32 cellular contexts compared by ENCODE assay signal in genomic region chr6:9252784-9253183, GRCh38.
DNase-seq lines count a peak whose midpoint lies in the region; ATAC-seq and TF ChIP-seq lines count a peak whose summit lies in the region.
"Had no signal": no experiment of that assay in that cellular context is flagged by ENCODE, and none has a peak within 500 bp of the region (broad histone marks: within the 10 kb centered on the region; RNA-seq: fewer than 3 reads in every experiment).

No MANE protein-coding gene starts in this region.

- no peak overlapping the region for H2BK5ac ChIP-seq in trophoblast cell (ENCODE audit: low read depth, low read length, poor library complexity)

- H4K91ac ChIP-seq in trophoblast cell (ENCODE audit: low read depth, low read length) = no peak overlapping the region

- no peaks in the 10 kb centered on the region for H3K27me3 ChIP-seq in SK-N-SH (ENCODE audit: insufficient read depth)
- no peaks in the 10 kb centered on the region for H3K27me3 ChIP-seq in WERI-Rb-1 (ENCODE audit: insufficient read depth, low read depth, severe bottlenecking)
- H3K27me3 ChIP-seq in trophoblast cell (ENCODE audit: insufficient read depth, low read length) = no peaks in the 10 kb centered on the region
- H3K27me3 ChIP-seq in BE2C = no peaks in the 10 kb centered on the region
- no peaks in the 10 kb centered on the region for H3K27me3 ChIP-seq in naive thymus-derived CD4-positive, alpha-beta T cell (ENCODE audit: control insufficient read depth in 2 of 2, insufficient read depth in 2 of 2, low read length in 2 of 2)
- H3K27me3 ChIP-seq: sigmoid colon had no signal

- TF ChIP-seq EP300 in SK-N-SH (IDR thresholded peaks at IDR 0.05; ENCODE audit: borderline replicate concordance in 1 of 2, low read depth in 1 of 2, low read length in 1 of 2) = no peak

- H3K4me3 ChIP-seq in SK-N-SH (ENCODE audit: low read depth in 2 of 2, low read length in 1 of 2) (no peak overlapping the region), WERI-Rb-1 (ENCODE audit: low read depth, low read length) (no peak overlapping the region), trophoblast cell (ENCODE audit: low read depth, low read length) (no peak overlapping the region), BE2C (ENCODE audit: low read depth, low read length) (no peak overlapping the region)
- H3K4me3 ChIP-seq in naive thymus-derived CD4-positive, alpha-beta T cell (ENCODE audit: low read length) = no peak overlapping the region
- H3K4me3 ChIP-seq: prostate gland, sigmoid colon, SK-N-MC had no signal

- no peaks in the 10 kb centered on the region for H3K9me2 ChIP-seq in SK-N-SH

- no peaks in the 10 kb centered on the region for H3F3A ChIP-seq in SK-N-SH (replicated peaks; ENCODE audit: insufficient read depth)

- H3K14ac ChIP-seq in trophoblast cell (ENCODE audit: low read length) = no peak overlapping the region

- no peak overlapping the region for H3K27ac Mint-ChIP-seq in naive thymus-derived CD4-positive, alpha-beta T cell
- H3K27ac Mint-ChIP-seq: activated CD8-positive, alpha-beta T cell treated with anti-CD3 and anti-CD28 coated beads, Interleukin-2, amount 10 ng/mL, durations not matched to agents 7 days and 5 days; activated naive CD8-positive, alpha-beta T cell; memory B cell; stimulated activated naive B cell treated with anti-CD40 and anti-IgM and Interleukin-4, amounts not matched to agents 10 μg/mL and 1 μg/mL and 100 μg/mL, for 72 hours had no signal

- H3K36me3 Mint-ChIP-seq in naive thymus-derived CD4-positive, alpha-beta T cell = no peaks in the 10 kb centered on the region
- H3K36me3 Mint-ChIP-seq: activated naive CD8-positive, alpha-beta T cell; memory B cell; stimulated activated naive B cell treated with anti-CD40 and anti-IgM and Interleukin-4, amounts not matched to agents 10 μg/mL and 1 μg/mL and 100 μg/mL, for 72 hours had no signal

- H3K27ac ChIP-seq in SK-N-SH (ENCODE audit: low read depth in 2 of 2, low read length in 1 of 2) (no peak overlapping the region), WERI-Rb-1 (no peak overlapping the region), trophoblast cell (ENCODE audit: low read depth, low read length) (no peak overlapping the region)
- no peak overlapping the region for H3K27ac ChIP-seq in naive thymus-derived CD4-positive, alpha-beta T cell (ENCODE audit: low read depth, low read length)
- H3K27ac ChIP-seq: HL-60, prostate gland, sigmoid colon, SK-N-MC had no signal

- TF ChIP-seq CTCF in SK-N-SH (IDR thresholded peaks at IDR 0.05) = no peak
- no peak for TF ChIP-seq CTCF in WERI-Rb-1 (IDR thresholded peaks at IDR 0.05; ENCODE audit: low read depth, low read length)
- no peak for TF ChIP-seq CTCF in BE2C (IDR thresholded peaks at IDR 0.05; ENCODE audit: low read depth, low read length)

- no peak for ATAC-seq in SK-N-SH treated with all-trans-retinoic acid at 6 μM for 48 hours
- no peak for ATAC-seq in naive thymus-derived CD4-positive, alpha-beta T cell
- ATAC-seq: activated CD8-positive, alpha-beta T cell treated with anti-CD3 and anti-CD28 coated beads, Interleukin-2, amount 10 ng/mL, durations not matched to agents 7 days and 5 days; left colon; stimulated activated naive B cell treated with anti-CD40 and anti-IgM and Interleukin-4, amounts not matched to agents 10 μg/mL and 1 μg/mL and 100 μg/mL, for 72 hours had no signal

- H2BK120ac ChIP-seq in trophoblast cell (ENCODE audit: insufficient read depth, low read length, poor library complexity) = no peak overlapping the region

- no peaks in the 10 kb centered on the region for H3K79me1 ChIP-seq in trophoblast cell (ENCODE audit: low read length)

- no peak overlapping the region for H3K4ac ChIP-seq in trophoblast cell (ENCODE audit: low read depth, low read length)

- no peaks in the 10 kb centered on the region for H3K4me1 Mint-ChIP-seq in naive thymus-derived CD4-positive, alpha-beta T cell
- H3K4me1 Mint-ChIP-seq: memory B cell; stimulated activated naive B cell treated with anti-CD40 and anti-IgM and Interleukin-4, amounts not matched to agents 10 μg/mL and 1 μg/mL and 100 μg/mL, for 72 hours had no signal

- no peak overlapping the region for H3K23ac ChIP-seq in trophoblast cell (ENCODE audit: low read length)

- no peak overlapping the region for H4K8ac ChIP-seq in trophoblast cell (ENCODE audit: low read depth, low read length)

- no peaks in the 10 kb centered on the region for H3K27me3 Mint-ChIP-seq in naive thymus-derived CD4-positive, alpha-beta T cell
- H3K27me3 Mint-ChIP-seq: activated naive CD8-positive, alpha-beta T cell; memory B cell; stimulated activated naive B cell treated with anti-CD40 and anti-IgM and Interleukin-4, amounts not matched to agents 10 μg/mL and 1 μg/mL and 100 μg/mL, for 72 hours had no signal

- H3K79me2 ChIP-seq in SK-N-SH (ENCODE audit: insufficient read depth) (no peaks in the 10 kb centered on the region), trophoblast cell (ENCODE audit: control insufficient read depth, insufficient read depth, low read length, poor library complexity) (no peaks in the 10 kb centered on the region)

- H3K9me3 Mint-ChIP-seq in naive thymus-derived CD4-positive, alpha-beta T cell = peaks cover 0 to 5% (median 0%) of the 10 kb centered on the region in 11 donors
- H3K9me3 Mint-ChIP-seq: memory B cell; stimulated activated naive B cell treated with anti-CD40 and anti-IgM and Interleukin-4, amounts not matched to agents 10 μg/mL and 1 μg/mL and 100 μg/mL, for 72 hours had no signal

- H3K9me3 ChIP-seq in SK-N-SH (peaks cover 4% of the 10 kb centered on the region; the same call in 1 of the 2 replicates), WERI-Rb-1 (ENCODE audit: severe bottlenecking) (no peaks in the 10 kb centered on the region), trophoblast cell (ENCODE audit: insufficient read depth, low read depth, low read length) (no peaks in the 10 kb centered on the region), BE2C (no peaks in the 10 kb centered on the region)
- H3K9me3 ChIP-seq in naive thymus-derived CD4-positive, alpha-beta T cell (ENCODE audit: control insufficient read depth in 2 of 3, low read length in 3 of 3) = no peaks in the 10 kb centered on the region
- H3K9me3 ChIP-seq: prostate gland, sigmoid colon had no signal

- H2AK5ac ChIP-seq in trophoblast cell (ENCODE audit: low read length) = no peak overlapping the region

- H4K12ac ChIP-seq in trophoblast cell (ENCODE audit: low read depth, low read length) = no peak overlapping the region

- H3K4me1 ChIP-seq in SK-N-SH (ENCODE audit: control insufficient read depth in 1 of 2, insufficient read depth in 2 of 2, low read depth in 1 of 2, low read length in 1 of 2) (no peaks in the 10 kb centered on the region; a peak in 1 of 4 replicates), trophoblast cell (ENCODE audit: control insufficient read depth in 1 of 2, insufficient read depth in 2 of 2, low read length in 2 of 2) (peaks cover 0 to 2% of the 10 kb centered on the region in 2 experiments), BE2C (no peaks in the 10 kb centered on the region)
- no peaks in the 10 kb centered on the region for H3K4me1 ChIP-seq in naive thymus-derived CD4-positive, alpha-beta T cell (ENCODE audit: control insufficient read depth in 2 of 2, insufficient read depth in 2 of 2, low read length in 2 of 2)
- H3K4me1 ChIP-seq: prostate gland, sigmoid colon had no signal

- H3K36me3 ChIP-seq in SK-N-SH (replicated peaks in 1 of 2; ENCODE audit: control insufficient read depth in 1 of 2, insufficient read depth in 2 of 2, low read length in 1 of 2) (no peaks in the 10 kb centered on the region), WERI-Rb-1 (no peaks in the 10 kb centered on the region), trophoblast cell (ENCODE audit: control insufficient read depth in 1 of 2, insufficient read depth in 2 of 2, low read length in 2 of 2) (no peaks in the 10 kb centered on the region), BE2C (no peaks in the 10 kb centered on the region)
- H3K36me3 ChIP-seq in naive thymus-derived CD4-positive, alpha-beta T cell (ENCODE audit: control insufficient read depth in 2 of 3, insufficient read depth in 3 of 3, low read length in 3 of 3) = no peaks in the 10 kb centered on the region
- H3K36me3 ChIP-seq: prostate gland, sigmoid colon had no signal

- peak overlapping the region; percentile 7 for H2BK12ac ChIP-seq in trophoblast cell (ENCODE audit: low read length)

- no peak overlapping the region for H3K18ac ChIP-seq in trophoblast cell (ENCODE audit: low read length)

- H3K9ac ChIP-seq in SK-N-SH (no peak overlapping the region), trophoblast cell (ENCODE audit: low read length) (no peak overlapping the region)

- 9% methylated on average over 4 of the region's 4 CpGs for WGBS in SK-N-SH (ENCODE audit: low lambda C conversion rate)
- no CpG with 5 or more reads among the region's 4 CpGs for WGBS in trophoblast cell (ENCODE audit: extremely low coverage, insufficient coverage, insufficient read length)

- no peaks in the 10 kb centered on the region for H4K20me1 ChIP-seq in SK-N-SH (ENCODE audit: insufficient read depth)

- no peak overlapping the region for H3K4me2 ChIP-seq in SK-N-SH
- no peak overlapping the region for H3K4me2 ChIP-seq in trophoblast cell (ENCODE audit: low read length)

- no peak overlapping the region for H3K4me3 Mint-ChIP-seq in naive thymus-derived CD4-positive, alpha-beta T cell
- H3K4me3 Mint-ChIP-seq: activated CD8-positive, alpha-beta T cell treated with anti-CD3 and anti-CD28 coated beads, Interleukin-2, amount 10 ng/mL, durations not matched to agents 7 days and 5 days; activated naive CD8-positive, alpha-beta T cell; memory B cell; stimulated activated naive B cell treated with anti-CD40 and anti-IgM and Interleukin-4, amounts not matched to agents 10 μg/mL and 1 μg/mL and 100 μg/mL, for 72 hours had no signal

- H2AFZ ChIP-seq in SK-N-SH (ENCODE audit: low read depth) = 0 out of 2 replicates have a peak overlapping the region, but pooled peaks have one; percentile 45
- no peak overlapping the region for H2AFZ ChIP-seq in trophoblast cell (ENCODE audit: insufficient read depth, low read length, poor library complexity)

- TF ChIP-seq RAD21 in SK-N-SH (IDR thresholded peaks at IDR 0.05; ENCODE audit: low read length) = no peak

- CTCF ChIA-PET in SK-N-SH (lab: Yijun Ruan, JAX) = interaction anchor here (1.1 to 1.8 kb wide), 2 partner anchors 160 to 1182 kb away, joined by 3 to 7 read pairs; no protein-coding TSS in a partner anchor
- CTCF ChIA-PET in naive thymus-derived CD4-positive, alpha-beta T cell (lab: Charles Lee) = no interaction called here

- intact Hi-C loops in naive thymus-derived CD4-positive, alpha-beta T cell (cut with micrococcal nuclease) = no loop called here

- DNase-seq in SK-N-SH (no peak), NCI-H1092 treated with DMSO at 0.1 percent for 48 hours (lab: John Stamatoyannopoulos, UW) (peak; percentile 43), WERI-Rb-1 (peak; percentile 56), trophoblast cell (no peak), BE2C (no peak)
- no peak for DNase-seq in stimulated activated CD4-positive, alpha-beta T cell treated with anti-CD3 and anti-CD28 coated beads, Interleukin-15, amount 100 ng/mL, for 24 hours
- DNase-seq in naive thymus-derived CD4-positive, alpha-beta T cell = no peak
- DNase-seq: activated CD8-positive, alpha-beta T cell treated with anti-CD3 and anti-CD28 coated beads, Interleukin-2, amount 10 ng/mL, durations not matched to agents 7 days and 5 days; activated T-cell treated with anti-CD3 and anti-CD28 coated beads for 4 hours; anterior cingulate cortex; C1 segment of cervical spinal cord; COR-L47; DMS79 treated with DMSO at 0.1 percent for 48 hours; effector CD8-positive, alpha-beta T cell; HCEC 1CT; head of caudate nucleus; Karpas-422; left colon; MV-4-11; NCI-H2029 treated with DMSO at 0.1 percent for 48 hours; NCI-H526; nucleus accumbens; sigmoid colon; stimulated activated CD4-positive, alpha-beta T cell treated with anti-CD3 and anti-CD28 coated beads, Interleukin-4, amount 100 ng/mL, for 4 hours; stimulated activated naive B cell treated with anti-CD40 and anti-IgM and Interleukin-4, amounts not matched to agents 10 μg/mL and 1 μg/mL and 100 μg/mL, for 72 hours; T-helper 2 cell had no signal

- POLR2A ChIA-PET in SK-N-SH (lab: Yijun Ruan, JAX) = no interaction called here
- POLR2A ChIA-PET in naive thymus-derived CD4-positive, alpha-beta T cell (lab: Charles Lee) = no interaction called here

Comparison
In these comparisons a context has a peak if more than half of its experiments do, and no peak if none do; other contexts are left out.
1. DNase-seq: peak in NCI-H1092 treated with DMSO at 0.1 percent for 48 hours (single experiment) and WERI-Rb-1 (single experiment); none in SK-N-SH (single experiment), trophoblast cell (0 of 2), BE2C (single experiment), stimulated activated CD4-positive, alpha-beta T cell treated with anti-CD3 and anti-CD28 coated beads, Interleukin-15, amount 100 ng/mL, for 24 hours (single experiment) and naive thymus-derived CD4-positive, alpha-beta T cell (0 of 9).